12 cellular contexts compared by ENCODE assay signal in genomic region chr16:16021646-16021987, GRCh38.
A peak's percentile ranks its signal among the peaks of the same experiment; 100 is the strongest.
DNase-seq lines count a peak whose midpoint lies in the region; ATAC-seq, FAIRE-seq and TF ChIP-seq lines count a peak whose summit lies in the region.
"Had no signal": no experiment of that assay in that cellular context is flagged by ENCODE, and none has a peak within 500 bp of the region (broad histone marks: within the 10 kb centered on the region; RNA-seq: fewer than 3 reads in every experiment).

No MANE protein-coding gene starts in this region.

- no peaks in the 10 kb centered on the region for H3K9me3 ChIP-seq in NT2/D1 (ENCODE audit: insufficient read depth, low read length)
- no peaks in the 10 kb centered on the region for H3K9me3 ChIP-seq in muscle layer of duodenum (ENCODE audit: control insufficient read depth in 1 of 2, low read length in 2 of 2)
- H3K9me3 ChIP-seq in tibial nerve, result no peaks in the 10 kb centered on the region
- H3K9me3 ChIP-seq in small intestine (ENCODE audit: control insufficient read depth, low read depth), result no peaks in the 10 kb centered on the region
- H3K9me3 ChIP-seq: neutrophil had no signal

- no peak overlapping the region for H3K4me3 Mint-ChIP-seq in MCF 10A (ENCODE audit: unreplicated experiment)
- H3K4me3 Mint-ChIP-seq: activated CD8-positive, alpha-beta memory T cell treated with anti-CD3 and anti-CD28 coated beads, Interleukin-2, amount 10 ng/mL, durations not matched to agents 7 days and 5 days had no signal

- H3K27ac ChIP-seq in muscle layer of duodenum (ENCODE audit: low read length), result peak overlapping the region; percentile 76
- H3K27ac ChIP-seq in tibial nerve, result peak overlapping the region in 3 of 4 donors; percentile 31 to 75 (median 32)
- H3K27ac ChIP-seq in small intestine (ENCODE audit: low read depth in 1 of 2, low read length in 1 of 2), result peak overlapping the region in 1 of 2 donors; percentile 42
- H3K27ac ChIP-seq: neutrophil had no signal

- no peak for TF ChIP-seq EP300 in tibial nerve (IDR thresholded peaks at IDR 0.05)

- intact Hi-C loops in MCF 10A (cut with micrococcal nuclease), result no loop called here

- 67 to 81% methylated on average over 9 of the region's 9 CpGs for WGBS in tibial nerve, 2 donors
- 61 to 72% (median 70%) methylated on average over 9 of the region's 9 CpGs for WGBS in small intestine, 3 donors

- no peak for FAIRE-seq in small intestine (lab: Jason Lieb, UNC)

- POLR2A ChIA-PET in MCF 10A (lab: Yijun Ruan, JAX), result interaction anchor here (0.6 to 2.6 kb wide), 19 partner anchors 8 to 379 kb away, joined by 3 to 17 read pairs (median 6); partner anchors contain the start of genes CEP20 and MARF1

- TF ChIP-seq POLR2A in tibial nerve (IDR thresholded peaks at IDR 0.05), result no peak

- CTCF ChIA-PET in MCF 10A (lab: Yijun Ruan, JAX), result interaction anchor here (0.7 to 3.8 kb wide), 4 partner anchors 133 to 249 kb away, joined by 3 to 33 read pairs (median 7); partner anchors contain the start of gene CEP20

- peaks cover 54% of the 10 kb centered on the region for H3K36me3 ChIP-seq in NT2/D1 (ENCODE audit: insufficient read depth, insufficient read length, low read length)
- H3K36me3 ChIP-seq in muscle layer of duodenum (ENCODE audit: control insufficient read depth in 1 of 2, insufficient read depth in 2 of 2, low read length in 2 of 2), result peaks cover 8 to 12% of the 10 kb centered on the region in 2 donors
- peaks cover 0 to 38% (median 0%) of the 10 kb centered on the region in 3 donors for H3K36me3 ChIP-seq in tibial nerve
- peaks cover under 1% of the 10 kb centered on the region in 2 donors for H3K36me3 ChIP-seq in small intestine (ENCODE audit: control insufficient read depth in 2 of 2, insufficient read depth in 2 of 2, low read length in 2 of 2)

- peaks cover 24% of the 10 kb centered on the region for H3K36me3 Mint-ChIP-seq in MCF 10A (ENCODE audit: insufficient read depth, unreplicated experiment)

- H3K27me3 Mint-ChIP-seq in MCF 10A (ENCODE audit: insufficient read depth, unreplicated experiment), result no peaks in the 10 kb centered on the region
- H3K27me3 Mint-ChIP-seq: activated CD8-positive, alpha-beta memory T cell treated with anti-CD3 and anti-CD28 coated beads, Interleukin-2, amount 10 ng/mL, durations not matched to agents 7 days and 5 days had no signal

- no peaks in the 10 kb centered on the region for H3K27me3 ChIP-seq in NT2/D1 (ENCODE audit: insufficient read depth, insufficient read length)
- H3K27me3 ChIP-seq in muscle layer of duodenum (ENCODE audit: low read depth, low read length), result no peaks in the 10 kb centered on the region
- H3K27me3 ChIP-seq in tibial nerve, result no peaks in the 10 kb centered on the region
- no peaks in the 10 kb centered on the region for H3K27me3 ChIP-seq in small intestine (ENCODE audit: control insufficient read depth in 2 of 2, insufficient read depth in 2 of 2, low read length in 2 of 2)
- H3K27me3 ChIP-seq: neutrophil had no signal

- no peaks in the 10 kb centered on the region for H3K9me3 Mint-ChIP-seq in MCF 10A (ENCODE audit: unreplicated experiment)

- no TSS peak for BruUV-seq in MCF 10A (replicated peaks; lab: Mats Ljungman, UMichigan)

- H3K4me1 Mint-ChIP-seq in MCF 10A (ENCODE audit: insufficient read depth, unreplicated experiment), result peaks cover 44% of the 10 kb centered on the region

- no peak overlapping the region for H3K4me3 ChIP-seq in NT2/D1 (ENCODE audit: insufficient read length, low read depth)
- peak overlapping the region in 1 of 2 donors; percentile 22 for H3K4me3 ChIP-seq in muscle layer of duodenum (ENCODE audit: low read depth in 1 of 2, low read length in 2 of 2)
- no peak overlapping the region for H3K4me3 ChIP-seq in tibial nerve
- H3K4me3 ChIP-seq in small intestine (ENCODE audit: low read depth in 1 of 2, low read length in 2 of 2), result no peak overlapping the region

- H3K4me1 ChIP-seq in NT2/D1 (ENCODE audit: insufficient read depth, insufficient read length) (peaks cover 18% of the 10 kb centered on the region), muscle layer of duodenum (ENCODE audit: control insufficient read depth in 1 of 2, insufficient read depth in 2 of 2, low read length in 2 of 2) (peaks cover 13 to 28% of the 10 kb centered on the region in 2 donors), tibial nerve (peaks cover 0 to 35% (median 10%) of the 10 kb centered on the region in 4 donors), small intestine (ENCODE audit: control insufficient read depth in 2 of 2, insufficient read depth in 1 of 2, low read depth in 1 of 2, low read length in 1 of 2) (peaks cover 2 to 7% of the 10 kb centered on the region in 2 donors)

- ATAC-seq in GM21390 (IDR thresholded peaks at IDR 0.05; ENCODE audit: unreplicated experiment), result no peak
- ATAC-seq: activated CD8-positive, alpha-beta memory T cell treated with anti-CD3 and anti-CD28 coated beads, Interleukin-2, amount 10 ng/mL, durations not matched to agents 7 days and 5 days had no signal

- TF ChIP-seq CTCF in MCF 10A (IDR thresholded peaks at IDR 0.05; ENCODE audit: unreplicated experiment) (no peak), tibial nerve (IDR thresholded peaks at IDR 0.05) (no peak)

- DNase-seq in NT2/D1 (ENCODE audit: low read depth, low spot score), result no peak
- no peak for DNase-seq in MCF 10A (ENCODE audit: unreplicated experiment)
- DNase-seq in tibial nerve (ENCODE audit: low spot score in 2 of 2), result no peak
- no peak for DNase-seq in small intestine
- DNase-seq in NCI-H2107 treated with DMSO at 0.1 percent for 48 hours (lab: John Stamatoyannopoulos, UW; ENCODE audit: unreplicated experiment), result no peak
- no peak for DNase-seq in stimulated activated CD4-positive, alpha-beta T cell treated with anti-CD3 and anti-CD28 coated beads, Interleukin-4, amount 100 ng/mL, for 4 hours
- DNase-seq: activated CD8-positive, alpha-beta memory T cell treated with anti-CD3 and anti-CD28 coated beads, Interleukin-2, amount 10 ng/mL, durations not matched to agents 7 days and 5 days; DND-41; NCI-H1436 treated with DMSO at 0.1 percent for 48 hours had no signal

- H3K9ac ChIP-seq in NT2/D1 (ENCODE audit: insufficient read length, low read depth), result peak overlapping the region; percentile 50

- peak overlapping the region; percentile 69 for H3K27ac Mint-ChIP-seq in MCF 10A (ENCODE audit: low read depth, unreplicated experiment)
- H3K27ac Mint-ChIP-seq: activated CD8-positive, alpha-beta memory T cell treated with anti-CD3 and anti-CD28 coated beads, Interleukin-2, amount 10 ng/mL, durations not matched to agents 7 days and 5 days had no signal
